In genomic region chr18:44541781-44542180, GRCh38 we compare ENCODE assay signal across 21 cellular contexts.
DNase-seq lines count a peak whose midpoint lies in the region; ATAC-seq and TF ChIP-seq lines count a peak whose summit lies in the region.
"Had no signal": no experiment of that assay in that cellular context is flagged by ENCODE, and none has a peak within 500 bp of the region (broad histone marks: within the 10 kb centered on the region; RNA-seq: fewer than 3 reads in every experiment).

No MANE protein-coding gene starts in this region.

- TF ChIP-seq EP300 in neural cell (conservative IDR thresholded peaks at IDR 0.05; ENCODE audit: poor library complexity, severe bottlenecking) = no peak

- DNase-seq in NCI-H1105 treated with DMSO at 0.1 percent for 48 hours (lab: John Stamatoyannopoulos, UW) = peak; percentile 31
- DNase-seq in NCI-H1105 (lab: John Stamatoyannopoulos, UW) = no peak
- peak; percentile 25 for DNase-seq in DMS79 (lab: John Stamatoyannopoulos, UW)
- peak; percentile 63 for DNase-seq in NCI-H748 (lab: John Stamatoyannopoulos, UW; ENCODE audit: unreplicated experiment)
- no peak for DNase-seq in left lung
- DNase-seq: AML-193; CD4-positive, alpha-beta T cell; NCI-H146; NCI-H1930; NCI-H345; NCI-H510A treated with DMSO at 0.1 percent for 48 hours; NCI-H774; Right ventricle myocardium superior; RPMI8226; T-helper 2 cell had no signal

- H3K36me3 ChIP-seq in neural cell (ENCODE audit: insufficient read depth, low read length) (no peaks in the 10 kb centered on the region), left lung (no peaks in the 10 kb centered on the region)
- H3K36me3 ChIP-seq: BLaER1 treated with 17β-estradiol and CSF1 and Interleukin-3, amounts not matched to agents 10 nM and 100 nM; MG63; SJSA1 had no signal

- H3K4me3 ChIP-seq in neural cell (ENCODE audit: low read length) (peak overlapping the region; percentile 16), left lung (no peak overlapping the region)
- H3K4me3 ChIP-seq: BLaER1 treated with 17β-estradiol and CSF1 and Interleukin-3, amounts not matched to agents 10 nM and 100 nM; MG63; SJSA1 had no signal

- TF ChIP-seq CTCF in neural cell (IDR thresholded peaks at IDR 0.05; ENCODE audit: poor library complexity, severe bottlenecking) (no peak), left lung (IDR thresholded peaks at IDR 0.05) (no peak)

- H3K9me3 ChIP-seq in neural cell (ENCODE audit: low read length) (no peaks in the 10 kb centered on the region), left lung (no peaks in the 10 kb centered on the region)
- H3K9me3 ChIP-seq: BLaER1 treated with 17β-estradiol and CSF1 and Interleukin-3, amounts not matched to agents 10 nM and 100 nM; MG63; SJSA1 had no signal

- H3K9me2 ChIP-seq in neural cell (ENCODE audit: insufficient read depth, low read length) = no peaks in the 10 kb centered on the region

- no peaks in the 10 kb centered on the region for H3F3A ChIP-seq in neural cell (ENCODE audit: insufficient read depth, low read length, poor library complexity, severe bottlenecking)

- no peak overlapping the region for H2AFZ ChIP-seq in neural cell (ENCODE audit: low read depth, low read length)

- peaks cover 0 to 4% of the 10 kb centered on the region in 2 donors for H3K4me1 ChIP-seq in left lung
- H3K4me1 ChIP-seq: BLaER1 treated with 17β-estradiol and CSF1 and Interleukin-3, amounts not matched to agents 10 nM and 100 nM had no signal

- peak overlapping the region; percentile 6 for H3K27ac ChIP-seq in neural cell (ENCODE audit: low read length)
- H3K27ac ChIP-seq in left lung = no peak overlapping the region
- H3K27ac ChIP-seq: BLaER1 treated with 17β-estradiol and CSF1 and Interleukin-3, amounts not matched to agents 10 nM and 100 nM; SJSA1 had no signal

- no peaks in the 10 kb centered on the region for H3K27me3 ChIP-seq in neural cell (ENCODE audit: insufficient read depth, low read depth, low read length)
- H3K27me3 ChIP-seq in left lung = no peaks in the 10 kb centered on the region
- H3K27me3 ChIP-seq: BLaER1 treated with 17β-estradiol and CSF1 and Interleukin-3, amounts not matched to agents 10 nM and 100 nM; MG63; SJSA1 had no signal

- ATAC-seq in left lung = no peak
- no peak for ATAC-seq in GM19023 (IDR thresholded peaks at IDR 0.05; ENCODE audit: unreplicated experiment)
- ATAC-seq: HCT116 had no signal

- H4K20me1 ChIP-seq in neural cell (ENCODE audit: insufficient read depth) = no peaks in the 10 kb centered on the region
- H4K20me1 ChIP-seq: BLaER1 treated with 17β-estradiol and CSF1 and Interleukin-3, amounts not matched to agents 10 nM and 100 nM had no signal

- H3K79me2 ChIP-seq in neural cell (replicated peaks; ENCODE audit: insufficient read depth, low read length) = no peaks in the 10 kb centered on the region

- TF ChIP-seq RAD21 in neural cell (conservative IDR thresholded peaks at IDR 0.05) = no peak

- H3K9ac ChIP-seq in neural cell (ENCODE audit: low read length) = no peak overlapping the region
- H3K9ac ChIP-seq: BLaER1 treated with 17β-estradiol and CSF1 and Interleukin-3, amounts not matched to agents 10 nM and 100 nM had no signal

- H3K4me2 ChIP-seq in neural cell (ENCODE audit: low read length) = peak overlapping the region; percentile 20
- H3K4me2 ChIP-seq: BLaER1 treated with 17β-estradiol and CSF1 and Interleukin-3, amounts not matched to agents 10 nM and 100 nM had no signal

- intact Hi-C loops in left lung (cut with DNase I) = no loop called here

TF ChIP-seq in neural cell, 6 proteins besides CTCF, POLR2A, EP300 and RAD21:
- no peak for TF ChIP-seq SMC3 (conservative IDR thresholded peaks at IDR 0.05; ENCODE audit: poor library complexity)
- no peak for TF ChIP-seq MXI1 (conservative IDR thresholded peaks at IDR 0.05; ENCODE audit: poor library complexity, severe bottlenecking)
- no peak for TF ChIP-seq POLR2AphosphoS5 (IDR thresholded peaks at IDR 0.05)
- TF ChIP-seq TAF1 (IDR thresholded peaks at IDR 0.05; ENCODE audit: low read depth) = no peak
- no peak for TF ChIP-seq REST (IDR thresholded peaks at IDR 0.05; ENCODE audit: borderline replicate concordance)
- no peak for TF ChIP-seq EZH2 (IDR thresholded peaks at IDR 0.05; ENCODE audit: borderline replicate concordance, insufficient read depth, low read length, poor library complexity, severe bottlenecking)
TF ChIP-seq in neural cell: peak in this region for 0.

Comparison
In these comparisons a context has a peak if more than half of its experiments do, and no peak if none do; other contexts are left out.
1. DNase-seq: peak in NCI-H1105 treated with DMSO at 0.1 percent for 48 hours (single experiment), DMS79 (single experiment) and NCI-H748 (single experiment); none in NCI-H1105 (single experiment) and left lung (0 of 2).